ENCODE assay signal across 2 cellular contexts in the genomic region with DNA sequence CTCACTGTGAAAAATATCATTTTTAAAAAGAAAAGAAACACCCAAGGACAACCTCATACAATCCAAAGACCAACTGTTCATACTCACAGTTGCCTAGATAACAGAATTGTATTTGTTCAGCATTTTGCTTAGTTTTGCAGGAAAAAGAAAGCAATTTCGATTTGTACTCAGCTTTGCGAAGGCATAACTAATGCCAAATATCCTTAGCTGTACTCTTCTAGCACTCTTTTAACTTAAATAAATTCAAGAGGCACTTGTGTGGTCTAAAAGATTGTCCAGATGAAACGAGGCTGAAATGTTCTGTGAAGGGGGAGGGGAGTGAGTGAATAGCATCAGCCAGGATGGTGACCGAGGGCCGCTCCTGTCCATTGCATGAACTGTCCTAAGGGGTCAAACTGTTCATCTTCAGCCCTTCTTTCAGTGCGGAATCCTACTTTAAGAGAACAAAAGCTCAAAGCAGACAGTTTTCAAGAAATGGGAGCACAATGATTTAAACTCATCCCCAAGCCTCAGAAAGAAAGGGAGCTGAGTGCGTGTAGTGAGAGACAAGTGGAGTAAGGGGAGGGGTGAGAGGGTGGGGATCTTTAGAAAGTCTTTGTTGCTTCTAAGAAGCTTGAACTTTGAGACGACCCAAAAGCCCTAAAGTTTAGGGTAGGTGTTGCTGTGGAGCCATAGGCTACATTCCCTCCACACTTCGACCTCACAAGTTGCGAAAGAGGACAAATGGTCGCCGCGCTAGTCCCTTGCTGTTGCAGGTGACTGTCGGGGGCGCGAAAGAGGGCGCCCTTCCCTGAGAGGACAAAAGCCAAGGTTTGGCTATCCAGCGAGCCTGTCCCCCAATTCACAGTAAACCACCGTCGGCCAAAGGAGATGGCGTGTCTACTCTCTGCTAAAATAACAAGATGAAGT.
TF ChIP-seq lines count a peak whose summit lies in the region.

No MANE protein-coding gene starts in this region.

TF ChIP-seq in SK-N-SH, 30 proteins besides CTCF, POLR2A, EP300 and RAD21 (continued from another document):
- TF ChIP-seq, protein P1, sequence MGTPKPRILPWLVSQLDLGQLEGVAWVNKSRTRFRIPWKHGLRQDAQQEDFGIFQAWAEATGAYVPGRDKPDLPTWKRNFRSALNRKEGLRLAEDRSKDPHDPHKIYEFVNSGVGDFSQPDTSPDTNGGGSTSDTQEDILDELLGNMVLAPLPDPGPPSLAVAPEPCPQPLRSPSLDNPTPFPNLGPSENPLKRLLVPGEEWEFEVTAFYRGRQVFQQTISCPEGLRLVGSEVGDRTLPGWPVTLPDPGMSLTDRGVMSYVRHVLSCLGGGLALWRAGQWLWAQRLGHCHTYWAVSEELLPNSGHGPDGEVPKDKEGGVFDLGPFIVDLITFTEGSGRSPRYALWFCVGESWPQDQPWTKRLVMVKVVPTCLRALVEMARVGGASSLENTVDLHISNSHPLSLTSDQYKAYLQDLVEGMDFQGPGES (IDR thresholded peaks at IDR 0.05; ENCODE audit: low read depth, low read length) = no peak
- TF ChIP-seq, protein P2, sequence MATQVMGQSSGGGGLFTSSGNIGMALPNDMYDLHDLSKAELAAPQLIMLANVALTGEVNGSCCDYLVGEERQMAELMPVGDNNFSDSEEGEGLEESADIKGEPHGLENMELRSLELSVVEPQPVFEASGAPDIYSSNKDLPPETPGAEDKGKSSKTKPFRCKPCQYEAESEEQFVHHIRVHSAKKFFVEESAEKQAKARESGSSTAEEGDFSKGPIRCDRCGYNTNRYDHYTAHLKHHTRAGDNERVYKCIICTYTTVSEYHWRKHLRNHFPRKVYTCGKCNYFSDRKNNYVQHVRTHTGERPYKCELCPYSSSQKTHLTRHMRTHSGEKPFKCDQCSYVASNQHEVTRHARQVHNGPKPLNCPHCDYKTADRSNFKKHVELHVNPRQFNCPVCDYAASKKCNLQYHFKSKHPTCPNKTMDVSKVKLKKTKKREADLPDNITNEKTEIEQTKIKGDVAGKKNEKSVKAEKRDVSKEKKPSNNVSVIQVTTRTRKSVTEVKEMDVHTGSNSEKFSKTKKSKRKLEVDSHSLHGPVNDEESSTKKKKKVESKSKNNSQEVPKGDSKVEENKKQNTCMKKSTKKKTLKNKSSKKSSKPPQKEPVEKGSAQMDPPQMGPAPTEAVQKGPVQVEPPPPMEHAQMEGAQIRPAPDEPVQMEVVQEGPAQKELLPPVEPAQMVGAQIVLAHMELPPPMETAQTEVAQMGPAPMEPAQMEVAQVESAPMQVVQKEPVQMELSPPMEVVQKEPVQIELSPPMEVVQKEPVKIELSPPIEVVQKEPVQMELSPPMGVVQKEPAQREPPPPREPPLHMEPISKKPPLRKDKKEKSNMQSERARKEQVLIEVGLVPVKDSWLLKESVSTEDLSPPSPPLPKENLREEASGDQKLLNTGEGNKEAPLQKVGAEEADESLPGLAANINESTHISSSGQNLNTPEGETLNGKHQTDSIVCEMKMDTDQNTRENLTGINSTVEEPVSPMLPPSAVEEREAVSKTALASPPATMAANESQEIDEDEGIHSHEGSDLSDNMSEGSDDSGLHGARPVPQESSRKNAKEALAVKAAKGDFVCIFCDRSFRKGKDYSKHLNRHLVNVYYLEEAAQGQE (IDR thresholded peaks at IDR 0.05; ENCODE audit: low read depth, low read length) = no peak
- TF ChIP-seq SIN3A (IDR thresholded peaks at IDR 0.05; ENCODE audit: borderline replicate concordance, low read depth, low read length) (no peak), GATA2 (CRISPR knock-in tag; IDR thresholded peaks at IDR 0.05) (no peak)
- TF ChIP-seq, protein P3, sequence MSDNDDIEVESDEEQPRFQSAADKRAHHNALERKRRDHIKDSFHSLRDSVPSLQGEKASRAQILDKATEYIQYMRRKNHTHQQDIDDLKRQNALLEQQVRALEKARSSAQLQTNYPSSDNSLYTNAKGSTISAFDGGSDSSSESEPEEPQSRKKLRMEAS (IDR thresholded peaks at IDR 0.05; ENCODE audit: low read depth) = no peak

TF ChIP-seq in SK-N-SH treated with all-trans-retinoic acid at 6 μM for 48 hours, 23 proteins besides CTCF, POLR2A, EP300 and RAD21 (continued from another document):
- TF ChIP-seq, protein P4, sequence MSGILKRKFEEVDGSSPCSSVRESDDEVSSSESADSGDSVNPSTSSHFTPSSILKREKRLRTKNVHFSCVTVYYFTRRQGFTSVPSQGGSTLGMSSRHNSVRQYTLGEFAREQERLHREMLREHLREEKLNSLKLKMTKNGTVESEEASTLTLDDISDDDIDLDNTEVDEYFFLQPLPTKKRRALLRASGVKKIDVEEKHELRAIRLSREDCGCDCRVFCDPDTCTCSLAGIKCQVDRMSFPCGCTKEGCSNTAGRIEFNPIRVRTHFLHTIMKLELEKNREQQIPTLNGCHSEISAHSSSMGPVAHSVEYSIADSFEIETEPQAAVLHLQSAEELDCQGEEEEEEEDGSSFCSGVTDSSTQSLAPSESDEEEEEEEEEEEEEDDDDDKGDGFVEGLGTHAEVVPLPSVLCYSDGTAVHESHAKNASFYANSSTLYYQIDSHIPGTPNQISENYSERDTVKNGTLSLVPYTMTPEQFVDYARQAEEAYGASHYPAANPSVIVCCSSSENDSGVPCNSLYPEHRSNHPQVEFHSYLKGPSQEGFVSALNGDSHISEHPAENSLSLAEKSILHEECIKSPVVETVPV (CRISPR knock-in tag; IDR thresholded peaks at IDR 0.05) = no peak
- TF ChIP-seq ZFP30 (CRISPR knock-in tag; IDR thresholded peaks at IDR 0.05) (no peak), CSDC2 (CRISPR knock-in tag; IDR thresholded peaks at IDR 0.05) (no peak), BACH2 (CRISPR knock-in tag; IDR thresholded peaks at IDR 0.05; ENCODE audit: borderline replicate concordance) (no peak), OSR1 (CRISPR knock-in tag; IDR thresholded peaks at IDR 0.05) (no peak)
